In the genomic region with DNA sequence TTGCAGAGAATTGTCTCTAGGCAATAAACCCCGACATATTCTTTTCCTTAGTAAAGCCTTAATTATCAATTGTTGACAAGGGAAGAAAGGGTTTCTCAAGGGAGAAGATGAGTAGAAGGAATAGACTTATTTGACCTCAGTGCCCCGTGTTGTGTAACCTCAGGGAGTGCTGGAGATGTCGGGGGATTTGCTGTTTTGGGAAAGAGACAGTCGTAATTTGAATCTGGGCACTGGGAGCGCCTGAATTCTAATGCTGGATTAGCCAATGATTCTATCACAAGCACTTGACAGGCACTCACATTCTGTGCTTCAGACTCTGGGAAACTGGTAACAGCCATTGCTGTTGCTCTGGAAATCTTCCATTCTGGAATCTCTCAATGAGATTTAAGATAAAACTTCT, we compare ENCODE assay signal across 21 cellular contexts. TPM values are rescaled to one million over a fixed set of nuclear protein-coding genes. Genes with fewer than 3 reads are reported as not detected.
"Had no signal": no experiment of that assay in that cellular context is flagged by ENCODE, and none has a peak within 500 bp of the region (broad histone marks: within the 10 kb centered on the region; RNA-seq: fewer than 3 reads in every experiment).

No MANE protein-coding gene starts in this region.

- DNase-seq: esophagus squamous epithelium; foreskin fibroblast; hippocampal formation; left colon; mammary epithelial cell; mucosa of descending colon; natural killer cell; stimulated activated CD4-positive, alpha-beta T cell treated with anti-CD3 and anti-CD28 coated beads, Interleukin-4, amount 100 ng/mL, for 1 hour; stimulated activated CD8-positive, alpha-beta memory T cell treated with anti-CD3 and anti-CD28 coated beads, Interleukin-4, amount 100 ng/mL, for 48 hours had no signal

- H3K4me3 Mint-ChIP-seq: central memory CD8-positive, alpha-beta T cell; natural killer cell; stimulated activated effector memory CD8-positive, alpha-beta T cell treated with anti-CD3 and anti-CD28 coated beads, Interleukin-12 subunit alpha, Interleukin-12 subunit beta, amount 100 ng/mL, for 72 hours; stimulated activated naive CD8-positive, alpha-beta T cell treated with anti-CD3 and anti-CD28 coated beads, Interleukin-15, Interleukin-2, amounts not matched to agents 100 ng/mL and 50 ng/mL, for 24 hours had no signal

- H3K4me3 ChIP-seq: breast epithelium, esophagus squamous epithelium, mucosa of descending colon, tibial nerve had no signal

- H3K9me3 Mint-ChIP-seq: central memory CD8-positive, alpha-beta T cell; natural killer cell; stimulated activated effector memory CD8-positive, alpha-beta T cell treated with anti-CD3 and anti-CD28 coated beads, Interleukin-12 subunit alpha, Interleukin-12 subunit beta, amount 100 ng/mL, for 72 hours; stimulated activated naive CD8-positive, alpha-beta T cell treated with anti-CD3 and anti-CD28 coated beads, Interleukin-15, Interleukin-2, amounts not matched to agents 100 ng/mL and 50 ng/mL, for 24 hours had no signal

- H3K36me3 ChIP-seq: breast epithelium, esophagus squamous epithelium, tibial nerve had no signal

- H3K4me1 ChIP-seq: breast epithelium had no signal

- H3K27me3 ChIP-seq: breast epithelium, esophagus squamous epithelium, tibial nerve had no signal

- H3K9me3 ChIP-seq: breast epithelium, esophagus squamous epithelium, mucosa of descending colon, tibial nerve had no signal

- H3K27ac Mint-ChIP-seq: natural killer cell; stimulated activated effector memory CD8-positive, alpha-beta T cell treated with anti-CD3 and anti-CD28 coated beads, Interleukin-12 subunit alpha, Interleukin-12 subunit beta, amount 100 ng/mL, for 72 hours; stimulated activated naive CD8-positive, alpha-beta T cell treated with anti-CD3 and anti-CD28 coated beads, Interleukin-15, Interleukin-2, amounts not matched to agents 100 ng/mL and 50 ng/mL, for 24 hours had no signal

- ATAC-seq: left colon; mucosa of descending colon; natural killer cell; stimulated activated effector memory CD8-positive, alpha-beta T cell treated with anti-CD3 and anti-CD28 coated beads, Interleukin-12 subunit alpha, Interleukin-12 subunit beta, amount 100 ng/mL, for 72 hours had no signal

- H3K36me3 Mint-ChIP-seq: natural killer cell; stimulated activated effector memory CD8-positive, alpha-beta T cell treated with anti-CD3 and anti-CD28 coated beads, Interleukin-12 subunit alpha, Interleukin-12 subunit beta, amount 100 ng/mL, for 72 hours had no signal

- H3K4me1 Mint-ChIP-seq: central memory CD8-positive, alpha-beta T cell; natural killer cell; stimulated activated effector memory CD8-positive, alpha-beta T cell treated with anti-CD3 and anti-CD28 coated beads, Interleukin-12 subunit alpha, Interleukin-12 subunit beta, amount 100 ng/mL, for 72 hours had no signal

- H3K27ac ChIP-seq: breast epithelium, esophagus squamous epithelium, tibial nerve had no signal

RNA-seq across cellular contexts. Expression of gene LMOD2, which starts 13.8 kb away (rescaled TPM):
- total RNA-seq: breast epithelium, epithelial cell of proximal tubule, esophagus squamous epithelium, kidney epithelial cell, left colon, lower leg skin, mammary epithelial cell, natural killer cell, omental fat pad, temporal lobe, tibial nerve had no signal
- polyA plus RNA-seq: mammary epithelial cell had no signal

RNA-seq across cellular contexts. Expression of gene ASB15, which starts 40.3 kb away (rescaled TPM):
- total RNA-seq: epithelial cell of proximal tubule, esophagus squamous epithelium, kidney epithelial cell, left colon, lower leg skin, mammary epithelial cell, mucosa of descending colon, natural killer cell, omental fat pad, pulmonary artery endothelial cell, temporal lobe, tibial nerve, ureter had no signal
- polyA plus RNA-seq: mammary epithelial cell had no signal
